ENCODE assay signal across 27 cellular contexts in genomic region chr20:53722515-53723036, GRCh38.
DNase-seq lines count a peak whose midpoint lies in the region; ATAC-seq and TF ChIP-seq lines count a peak whose summit lies in the region.
"Had no signal": no experiment of that assay in that cellular context is flagged by ENCODE, and none has a peak within 500 bp of the region (broad histone marks: within the 10 kb centered on the region; RNA-seq: fewer than 3 reads in every experiment).

No MANE protein-coding gene starts in this region.

- H2AFZ ChIP-seq in SK-N-SH (ENCODE audit: low read depth) (no peak overlapping the region), osteoblast (ENCODE audit: low read length) (no peak overlapping the region)
- H2AFZ ChIP-seq: GM23338 had no signal

- no peak for TF ChIP-seq EP300 in SK-N-SH (IDR thresholded peaks at IDR 0.05; ENCODE audit: borderline replicate concordance in 1 of 2, low read depth in 1 of 2, low read length in 1 of 2)

- ATAC-seq in SK-N-SH treated with all-trans-retinoic acid at 6 μM for 48 hours (no peak), HG03039 (IDR thresholded peaks at IDR 0.05; ENCODE audit: unreplicated experiment) (no peak)
- ATAC-seq: GM12878, GM23338 had no signal

- no peaks in the 10 kb centered on the region for H3K36me3 ChIP-seq in SK-N-SH (replicated peaks in 1 of 2; ENCODE audit: control insufficient read depth in 1 of 2, insufficient read depth in 2 of 2, low read length in 1 of 2)
- no peaks in the 10 kb centered on the region for H3K36me3 ChIP-seq in osteoblast (ENCODE audit: insufficient read depth, low read length)
- H3K36me3 ChIP-seq: BE2C, Peyer's patch had no signal

- H3K27ac ChIP-seq in SK-N-SH (ENCODE audit: low read depth in 2 of 2, low read length in 1 of 2) (no peak overlapping the region), osteoblast (ENCODE audit: low read depth, low read length) (no peak overlapping the region)
- H3K27ac ChIP-seq: 22Rv1, KMS-11, Peyer's patch had no signal

- DNase-seq in SK-N-SH (no peak), activated T-cell treated with anti-CD3 and anti-CD28 coated beads for 4 hours (no peak), osteoblast (ENCODE audit: insufficient read length, low spot score, missing footprints) (peak; percentile 5), NCI-H526 treated with DMSO at 0.1 percent for 48 hours (lab: John Stamatoyannopoulos, UW) (no peak)
- no peak for DNase-seq in activated T-cell treated with anti-CD3 and anti-CD28 coated beads, Interleukin-2, amount 50 U/mL, for 24 hours
- DNase-seq in activated T-helper 1 cell treated with anti-CD3 and anti-CD28 coated beads, Interleukin-12 subunit alpha, Interleukin-12 subunit beta, Interleukin-2, Interleukin-4 antibody, amounts not matched to agents 30 ng/mL and 10 ng/mL and 1 ng/mL, durations not matched to agents 14 hours and 24 hours and 36 hours (ENCODE audit: low spot score), result no peak
- DNase-seq: BE2C; CD8-positive, alpha-beta memory T cell; DMS 273 treated with DMSO at 0.1 percent for 48 hours; DMS79; EL; GDM1; H9; IMR-90; MM.1S; NCI-H2029; NCI-H446; NCI-H526; Peyer's patch; SHP77 treated with DMSO at 0.1 percent for 48 hours had no signal

- no peaks in the 10 kb centered on the region for H3K27me3 Mint-ChIP-seq in activated T-cell treated with anti-CD3 and anti-CD28 coated beads, Interleukin-2, amount 50 U/mL, for 24 hours
- no peaks in the 10 kb centered on the region for H3K27me3 Mint-ChIP-seq in activated T-helper 1 cell treated with anti-CD3 and anti-CD28 coated beads, Interleukin-12 subunit alpha, Interleukin-12 subunit beta, Interleukin-2, Interleukin-4 antibody, amounts not matched to agents 30 ng/mL and 10 ng/mL and 1 ng/mL, durations not matched to agents 14 hours and 24 hours and 36 hours (ENCODE audit: insufficient read depth)
- H3K27me3 Mint-ChIP-seq: CD8-positive, alpha-beta memory T cell had no signal

- CTCF ChIA-PET in SK-N-SH (lab: Yijun Ruan, JAX), result no interaction called here

- no peaks in the 10 kb centered on the region for H3K9me2 ChIP-seq in SK-N-SH

- TF ChIP-seq RAD21 in SK-N-SH (IDR thresholded peaks at IDR 0.05; ENCODE audit: low read length), result no peak

- H3K9me3 Mint-ChIP-seq in activated T-cell treated with anti-CD3 and anti-CD28 coated beads, Interleukin-2, amount 50 U/mL, for 24 hours, result peaks cover 4% of the 10 kb centered on the region
- H3K9me3 Mint-ChIP-seq in activated T-helper 1 cell treated with anti-CD3 and anti-CD28 coated beads, Interleukin-12 subunit alpha, Interleukin-12 subunit beta, Interleukin-2, Interleukin-4 antibody, amounts not matched to agents 30 ng/mL and 10 ng/mL and 1 ng/mL, durations not matched to agents 14 hours and 24 hours and 36 hours, result peaks cover 4% of the 10 kb centered on the region
- H3K9me3 Mint-ChIP-seq: CD14-positive monocyte; CD8-positive, alpha-beta memory T cell; GM23338; H9 had no signal

- H3K27ac Mint-ChIP-seq in activated T-cell treated with anti-CD3 and anti-CD28 coated beads, Interleukin-2, amount 50 U/mL, for 24 hours, result peak overlapping the region; percentile 20
- H3K27ac Mint-ChIP-seq in activated T-helper 1 cell treated with anti-CD3 and anti-CD28 coated beads, Interleukin-12 subunit alpha, Interleukin-12 subunit beta, Interleukin-2, Interleukin-4 antibody, amounts not matched to agents 30 ng/mL and 10 ng/mL and 1 ng/mL, durations not matched to agents 14 hours and 24 hours and 36 hours, result peak overlapping the region; percentile 87
- H3K27ac Mint-ChIP-seq: CD8-positive, alpha-beta memory T cell; GM23338; H9 had no signal

- POLR2A ChIA-PET in SK-N-SH (lab: Yijun Ruan, JAX), result no interaction called here

- no peak overlapping the region for H3K4me3 Mint-ChIP-seq in activated T-cell treated with anti-CD3 and anti-CD28 coated beads, Interleukin-2, amount 50 U/mL, for 24 hours
- no peak overlapping the region for H3K4me3 Mint-ChIP-seq in activated T-helper 1 cell treated with anti-CD3 and anti-CD28 coated beads, Interleukin-12 subunit alpha, Interleukin-12 subunit beta, Interleukin-2, Interleukin-4 antibody, amounts not matched to agents 30 ng/mL and 10 ng/mL and 1 ng/mL, durations not matched to agents 14 hours and 24 hours and 36 hours
- H3K4me3 Mint-ChIP-seq: CD14-positive monocyte; CD8-positive, alpha-beta memory T cell; GM23338; H9 had no signal

- H3K4me1 ChIP-seq in SK-N-SH (ENCODE audit: control insufficient read depth in 1 of 2, insufficient read depth in 2 of 2, low read depth in 1 of 2, low read length in 1 of 2) (0 out of 4 replicates have a peak, but pooled peaks cover 0 to 6% of the 10 kb centered on the region in 2 experiments), osteoblast (ENCODE audit: insufficient read depth, low read length) (peaks cover 5% of the 10 kb centered on the region)
- H3K4me1 ChIP-seq: BE2C, Peyer's patch had no signal

- intact Hi-C loops in activated T-helper 1 cell treated with anti-CD3 and anti-CD28 coated beads, Interleukin-12 subunit alpha, Interleukin-12 subunit beta, Interleukin-2, Interleukin-4 antibody, amounts not matched to agents 30 ng/mL and 10 ng/mL and 1 ng/mL, durations not matched to agents 14 hours and 24 hours and 36 hours (cut with micrococcal nuclease), result no loop called here

- H3F3A ChIP-seq in SK-N-SH (replicated peaks; ENCODE audit: insufficient read depth), result peaks cover 3% of the 10 kb centered on the region

- no peak overlapping the region for H3K9ac ChIP-seq in SK-N-SH
- H3K9ac ChIP-seq: KMS-11 had no signal

- no peaks in the 10 kb centered on the region for H3K79me2 ChIP-seq in SK-N-SH (ENCODE audit: insufficient read depth)
- no peaks in the 10 kb centered on the region for H3K79me2 ChIP-seq in osteoblast (ENCODE audit: insufficient read depth, low read length)

- TF ChIP-seq CTCF in SK-N-SH (IDR thresholded peaks at IDR 0.05), result no peak
- TF ChIP-seq CTCF in osteoblast (IDR thresholded peaks at IDR 0.05; ENCODE audit: extremely low read depth, low read depth, low read length), result no peak

- H3K27me3 ChIP-seq in SK-N-SH (ENCODE audit: insufficient read depth), result no peaks in the 10 kb centered on the region
- no peaks in the 10 kb centered on the region for H3K27me3 ChIP-seq in osteoblast (ENCODE audit: insufficient read depth, low read length)
- H3K27me3 ChIP-seq: BE2C, Peyer's patch had no signal

- H3K4me3 ChIP-seq in SK-N-SH (ENCODE audit: low read depth in 2 of 2, low read length in 1 of 2) (no peak overlapping the region), osteoblast (ENCODE audit: insufficient read depth, low read length) (no peak overlapping the region)
- H3K4me3 ChIP-seq: GM12878, GM23338, Peyer's patch had no signal

- 98% methylated on average over 5 of the region's 5 CpGs for WGBS in SK-N-SH (ENCODE audit: low lambda C conversion rate)

- H3K9me3 ChIP-seq in SK-N-SH (no peaks in the 10 kb centered on the region), osteoblast (ENCODE audit: low read depth, low read length) (no peaks in the 10 kb centered on the region)
- H3K9me3 ChIP-seq: BE2C, Peyer's patch had no signal

- peaks cover 14% of the 10 kb centered on the region for H3K4me1 Mint-ChIP-seq in activated T-cell treated with anti-CD3 and anti-CD28 coated beads, Interleukin-2, amount 50 U/mL, for 24 hours (ENCODE audit: low read depth)
- H3K4me1 Mint-ChIP-seq in activated T-helper 1 cell treated with anti-CD3 and anti-CD28 coated beads, Interleukin-12 subunit alpha, Interleukin-12 subunit beta, Interleukin-2, Interleukin-4 antibody, amounts not matched to agents 30 ng/mL and 10 ng/mL and 1 ng/mL, durations not matched to agents 14 hours and 24 hours and 36 hours (ENCODE audit: low read depth), result peaks cover 29% of the 10 kb centered on the region

- no peaks in the 10 kb centered on the region for H4K20me1 ChIP-seq in SK-N-SH (ENCODE audit: insufficient read depth)
- H4K20me1 ChIP-seq in osteoblast (ENCODE audit: insufficient read depth, low read length), result no peaks in the 10 kb centered on the region

- no peaks in the 10 kb centered on the region for H3K36me3 Mint-ChIP-seq in activated T-cell treated with anti-CD3 and anti-CD28 coated beads, Interleukin-2, amount 50 U/mL, for 24 hours (ENCODE audit: low read depth)
- peaks cover 4% of the 10 kb centered on the region for H3K36me3 Mint-ChIP-seq in activated T-helper 1 cell treated with anti-CD3 and anti-CD28 coated beads, Interleukin-12 subunit alpha, Interleukin-12 subunit beta, Interleukin-2, Interleukin-4 antibody, amounts not matched to agents 30 ng/mL and 10 ng/mL and 1 ng/mL, durations not matched to agents 14 hours and 24 hours and 36 hours (ENCODE audit: low read depth)
- H3K36me3 Mint-ChIP-seq: CD14-positive monocyte; CD8-positive, alpha-beta memory T cell had no signal

- no peak overlapping the region for H3K4me2 ChIP-seq in SK-N-SH
- H3K4me2 ChIP-seq in osteoblast (ENCODE audit: insufficient read depth, low read length), result no peak overlapping the region
- H3K4me2 ChIP-seq: GM23338, KMS-11 had no signal

TF ChIP-seq in SK-N-SH, 30 proteins besides CTCF, POLR2A, EP300 and RAD21:
- peak; percentile 5; the same call in 1 of the 2 replicates for TF ChIP-seq MEF2A (IDR thresholded peaks at IDR 0.05; ENCODE audit: borderline replicate concordance, low read depth)
- TF ChIP-seq SIN3A (IDR thresholded peaks at IDR 0.05; ENCODE audit: borderline replicate concordance, low read depth, low read length), result no peak

TF ChIP-seq in SK-N-SH treated with all-trans-retinoic acid at 6 μM for 48 hours, 23 proteins besides CTCF, POLR2A, EP300 and RAD21 (continues in another document):
- TF ChIP-seq SNAI2 (CRISPR knock-in tag; IDR thresholded peaks at IDR 0.05), result no peak
- TF ChIP-seq, protein P1, sequence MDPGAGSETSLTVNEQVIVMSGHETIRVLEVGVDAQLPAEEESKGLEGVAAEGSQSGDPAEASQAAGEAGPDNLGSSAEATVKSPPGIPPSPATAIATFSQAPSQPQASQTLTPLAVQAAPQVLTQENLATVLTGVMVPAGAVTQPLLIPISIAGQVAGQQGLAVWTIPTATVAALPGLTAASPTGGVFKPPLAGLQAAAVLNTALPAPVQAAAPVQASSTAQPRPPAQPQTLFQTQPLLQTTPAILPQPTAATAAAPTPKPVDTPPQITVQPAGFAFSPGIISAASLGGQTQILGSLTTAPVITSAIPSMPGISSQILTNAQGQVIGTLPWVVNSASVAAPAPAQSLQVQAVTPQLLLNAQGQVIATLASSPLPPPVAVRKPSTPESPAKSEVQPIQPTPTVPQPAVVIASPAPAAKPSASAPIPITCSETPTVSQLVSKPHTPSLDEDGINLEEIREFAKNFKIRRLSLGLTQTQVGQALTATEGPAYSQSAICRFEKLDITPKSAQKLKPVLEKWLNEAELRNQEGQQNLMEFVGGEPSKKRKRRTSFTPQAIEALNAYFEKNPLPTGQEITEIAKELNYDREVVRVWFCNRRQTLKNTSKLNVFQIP (CRISPR knock-in tag; IDR thresholded peaks at IDR 0.05; ENCODE audit: borderline replicate concordance, low read depth), result no peak
- TF ChIP-seq ZFP30 (CRISPR knock-in tag; IDR thresholded peaks at IDR 0.05), result no peak
- TF ChIP-seq ZFP3 (CRISPR knock-in tag; IDR thresholded peaks at IDR 0.05), result no peak
- TF ChIP-seq PPARA (CRISPR knock-in tag; IDR thresholded peaks at IDR 0.05; ENCODE audit: borderline replicate concordance), result no peak
- no peak for TF ChIP-seq ZNF565 (CRISPR knock-in tag; conservative IDR thresholded peaks at IDR 0.05; ENCODE audit: low read depth)
- no peak for TF ChIP-seq ZNF8 (CRISPR knock-in tag; IDR thresholded peaks at IDR 0.05)
